ENCODE assay signal across 17 cellular contexts in the genomic region with DNA sequence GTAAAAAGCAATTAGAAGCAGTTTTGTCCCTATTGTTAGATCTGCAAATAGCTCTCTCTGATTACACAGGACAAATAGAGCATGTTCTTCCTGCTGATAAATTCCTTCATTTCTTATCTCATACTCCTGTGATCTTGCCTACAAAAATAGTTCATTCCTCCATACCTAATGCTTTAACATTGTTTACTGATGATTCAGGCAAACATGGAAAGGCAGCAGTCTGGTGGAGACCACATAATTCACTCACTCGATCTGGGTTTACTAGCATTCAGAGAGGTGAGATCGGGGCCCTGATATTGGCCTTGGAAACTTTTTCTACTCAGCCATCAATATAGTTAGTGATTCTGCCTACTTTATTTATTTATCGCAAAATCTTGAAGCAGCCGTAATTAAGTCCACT. TPM values are rescaled to one million over a fixed set of nuclear protein-coding genes. Genes with fewer than 3 reads are reported as not detected.
A peak's percentile ranks its signal among the peaks of the same experiment; 100 is the strongest.
DNase-seq lines count a peak whose midpoint lies in the region; ATAC-seq, FAIRE-seq and TF ChIP-seq lines count a peak whose summit lies in the region.
"Had no signal": no experiment of that assay in that cellular context is flagged by ENCODE, and none has a peak within 500 bp of the region (broad histone marks: within the 10 kb centered on the region; RNA-seq: fewer than 3 reads in every experiment).

No MANE protein-coding gene starts in this region.

- H3K4me2 ChIP-seq in mammary epithelial cell (ENCODE audit: insufficient read depth, low read depth, low read length), result no peak overlapping the region
- H3K4me2 ChIP-seq in endothelial cell of umbilical vein (ENCODE audit: insufficient read depth, low read length), result peak overlapping the region; percentile 17

- H4K20me1 ChIP-seq in mammary epithelial cell (ENCODE audit: insufficient read depth, low read length), result no peaks in the 10 kb centered on the region
- no peaks in the 10 kb centered on the region for H4K20me1 ChIP-seq in endothelial cell of umbilical vein (replicated peaks; ENCODE audit: control insufficient read depth, extremely low read depth, insufficient read depth, low read length)

- no peaks in the 10 kb centered on the region for H3K9me3 Mint-ChIP-seq in MCF 10A (ENCODE audit: unreplicated experiment)
- H3K9me3 Mint-ChIP-seq: CD8-positive, alpha-beta T cell had no signal

- no peak overlapping the region for H3K27ac Mint-ChIP-seq in MCF 10A (ENCODE audit: low read depth, unreplicated experiment)
- H3K27ac Mint-ChIP-seq: CD8-positive, alpha-beta T cell had no signal

- dilution Hi-C loops in mammary epithelial cell (cut with HindIII; ENCODE audit: low sequenced_read_pairs), result loop anchor here (10.0 kb wide), 1 partner anchor 138 kb away; no protein-coding TSS in a partner anchor
- dilution Hi-C loops in endothelial cell of umbilical vein (cut with MboI; ENCODE audit: extremely low pct_ligation_motif_present, low sequenced_read_pairs), result no loop called here

- peak; percentile 2 for ATAC-seq in lung (ENCODE audit: insufficient read depth, low FRiP score)
- ATAC-seq in GM21367 (IDR thresholded peaks at IDR 0.05; ENCODE audit: unreplicated experiment), result no peak
- no peak for ATAC-seq in GM18517 (IDR thresholded peaks at IDR 0.05; ENCODE audit: unreplicated experiment)
- ATAC-seq: CD8-positive, alpha-beta T cell had no signal

- H3K4me1 Mint-ChIP-seq in MCF 10A (ENCODE audit: insufficient read depth, unreplicated experiment), result no peaks in the 10 kb centered on the region

- H3K36me3 ChIP-seq in mammary epithelial cell (ENCODE audit: insufficient read depth, low read length) (no peaks in the 10 kb centered on the region), endothelial cell of umbilical vein (ENCODE audit: control insufficient read depth in 2 of 2, extremely low read depth in 1 of 2, insufficient read depth in 2 of 2, low read length in 2 of 2) (no peaks in the 10 kb centered on the region), lung (ENCODE audit: control insufficient read depth in 2 of 2, insufficient read depth in 2 of 2, low read length in 2 of 2) (no peaks in the 10 kb centered on the region), right atrium auricular region (no peaks in the 10 kb centered on the region)
- H3K36me3 ChIP-seq: SJCRH30 had no signal

- CTCF ChIA-PET in mammary epithelial cell (lab: Charles Lee; ENCODE audit: low non-redundant PET), result interaction anchor here (0.6 kb wide), 1 partner anchor 63 kb away, joined by 3 read pairs; no protein-coding TSS in a partner anchor
- CTCF ChIA-PET in MCF 10A (lab: Yijun Ruan, JAX), result interaction anchor here (0.6 kb wide), 1 partner anchor 892 kb away, joined by 4 read pairs; no protein-coding TSS in a partner anchor
- CTCF ChIA-PET in endothelial cell of umbilical vein (lab: Charles Lee), result interaction anchor here (1.0 to 1.1 kb wide), 2 partner anchors 17 to 68 kb away, joined by 3 read pairs; no protein-coding TSS in a partner anchor

- no peaks in the 10 kb centered on the region for H3K9me1 ChIP-seq in endothelial cell of umbilical vein (replicated peaks; ENCODE audit: control insufficient read depth, extremely low read depth, insufficient read depth, low read length)

- peak; percentile 79 for FAIRE-seq in endothelial cell of umbilical vein (lab: Jason Lieb, UNC)

- no peak overlapping the region for H3K4me3 ChIP-seq in mammary epithelial cell (replicated peaks in 1 of 3; ENCODE audit: insufficient read depth in 1 of 3, low read depth in 2 of 3, low read length in 3 of 3)
- no peak overlapping the region for H3K4me3 ChIP-seq in endothelial cell of umbilical vein (replicated peaks in 1 of 3; ENCODE audit: insufficient read depth in 1 of 3, low read depth in 1 of 3, low read length in 3 of 3)
- H3K4me3 ChIP-seq in lung, result no peak overlapping the region
- H3K4me3 ChIP-seq in right atrium auricular region, result no peak overlapping the region
- H3K4me3 ChIP-seq: SJCRH30 had no signal

- no peak overlapping the region for H3K27ac ChIP-seq in mammary epithelial cell (ENCODE audit: insufficient read depth, low read depth, low read length)
- H3K27ac ChIP-seq in endothelial cell of umbilical vein (ENCODE audit: insufficient read depth, low read depth, low read length), result no peak overlapping the region
- H3K27ac ChIP-seq in lung (ENCODE audit: low read depth in 1 of 2, low read length in 1 of 2), result no peak overlapping the region
- no peak overlapping the region for H3K27ac ChIP-seq in right atrium auricular region
- H3K27ac ChIP-seq: 22Rv1, SJCRH30 had no signal

- WGBS in mammary epithelial cell (ENCODE audit: low coverage, missing lambda C conversion rate), result 38% methylated on average over 4 of the region's 4 CpGs
- WGBS in lung, 2 donors, result 42 to 51% methylated on average over 4 of the region's 4 CpGs

- H3K79me2 ChIP-seq in mammary epithelial cell (ENCODE audit: insufficient read depth, low read length), result no peaks in the 10 kb centered on the region
- H3K79me2 ChIP-seq in endothelial cell of umbilical vein (ENCODE audit: control insufficient read depth, insufficient read depth, low read length), result no peaks in the 10 kb centered on the region

- H3K27me3 ChIP-seq in mammary epithelial cell (ENCODE audit: insufficient read depth, low read length) (no peaks in the 10 kb centered on the region), endothelial cell of umbilical vein (ENCODE audit: control insufficient read depth in 2 of 2, insufficient read depth in 2 of 2, low read length in 2 of 2) (peaks cover 26 to 27% of the 10 kb centered on the region in 2 experiments), lung (ENCODE audit: control insufficient read depth, insufficient read depth) (no peaks in the 10 kb centered on the region), right atrium auricular region (no peaks in the 10 kb centered on the region)
- H3K27me3 ChIP-seq: SJCRH30 had no signal

- H3K9ac ChIP-seq in mammary epithelial cell (ENCODE audit: insufficient read depth, low read length) (no peak overlapping the region), endothelial cell of umbilical vein (replicated peaks; ENCODE audit: extremely low read depth, insufficient read depth, low read length) (no peak overlapping the region)

- intact Hi-C loops in mammary epithelial cell (cut with micrococcal nuclease) (no loop called here), MCF 10A (cut with micrococcal nuclease) (no loop called here), endothelial cell of umbilical vein (cut with micrococcal nuclease) (no loop called here)

- H3K9me3 ChIP-seq in mammary epithelial cell (replicated peaks; ENCODE audit: insufficient read depth, low read length) (no peaks in the 10 kb centered on the region), endothelial cell of umbilical vein (replicated peaks; ENCODE audit: control insufficient read depth, insufficient read depth, low read length) (no peaks in the 10 kb centered on the region), lung (ENCODE audit: control insufficient read depth in 2 of 2, insufficient read depth in 1 of 2, low read length in 1 of 2) (no peaks in the 10 kb centered on the region), right atrium auricular region (no peaks in the 10 kb centered on the region)

- H3K4me1 ChIP-seq in mammary epithelial cell (ENCODE audit: insufficient read depth, low read length), result no peaks in the 10 kb centered on the region
- no peaks in the 10 kb centered on the region for H3K4me1 ChIP-seq in endothelial cell of umbilical vein (ENCODE audit: control insufficient read depth, extremely low read depth, insufficient read depth, low read length)
- H3K4me1 ChIP-seq in lung (ENCODE audit: control insufficient read depth in 2 of 2, insufficient read depth in 2 of 2, low read length in 2 of 2), result no peaks in the 10 kb centered on the region
- H3K4me1 ChIP-seq in right atrium auricular region, result no peaks in the 10 kb centered on the region

- BruUV-seq in mammary epithelial cell (replicated peaks; lab: Mats Ljungman, UMichigan) (no TSS peak), MCF 10A (replicated peaks; lab: Mats Ljungman, UMichigan) (no TSS peak), endothelial cell of umbilical vein (replicated peaks; lab: Mats Ljungman, UMichigan) (no TSS peak)

- H3K4me3 Mint-ChIP-seq in MCF 10A (ENCODE audit: unreplicated experiment), result no peak overlapping the region
- H3K4me3 Mint-ChIP-seq: CD8-positive, alpha-beta T cell had no signal

- peaks cover 99% of the 10 kb centered on the region for H3K27me3 Mint-ChIP-seq in MCF 10A (ENCODE audit: insufficient read depth, unreplicated experiment)

- H2AFZ ChIP-seq in mammary epithelial cell (ENCODE audit: low read depth, low read length) (no peak overlapping the region), endothelial cell of umbilical vein (ENCODE audit: low read depth, low read length) (no peak overlapping the region)

- TF ChIP-seq CTCF in mammary epithelial cell (conservative IDR thresholded peaks at IDR 0.05 in 1 of 2, IDR thresholded peaks at IDR 0.05 in 1 of 2; ENCODE audit: extremely low read depth in 1 of 2, insufficient read depth in 1 of 2, low read depth in 1 of 2, low read length in 2 of 2), result no peak
- no peak for TF ChIP-seq CTCF in MCF 10A (IDR thresholded peaks at IDR 0.05; ENCODE audit: unreplicated experiment)
- no peak for TF ChIP-seq CTCF in endothelial cell of umbilical vein (IDR thresholded peaks at IDR 0.05; ENCODE audit: extremely low read depth in 1 of 2, insufficient read depth in 1 of 2, low read depth in 1 of 2, low read length in 2 of 2)
- no peak for TF ChIP-seq CTCF in lung (IDR thresholded peaks at IDR 0.05; ENCODE audit: control extremely low read depth, extremely low read depth)
- TF ChIP-seq CTCF in right atrium auricular region (IDR thresholded peaks at IDR 0.05), result no peak

- TF ChIP-seq POLR2A in endothelial cell of umbilical vein (IDR thresholded peaks at IDR 0.05; ENCODE audit: low read depth, low read length), result no peak

- in situ Hi-C loops in mammary epithelial cell (cut with MboI; ENCODE audit: low sequenced_read_pairs in 2 of 2), result no loop called here

- no peaks in the 10 kb centered on the region for H3K36me3 Mint-ChIP-seq in MCF 10A (ENCODE audit: insufficient read depth, unreplicated experiment)
- H3K36me3 Mint-ChIP-seq: CD8-positive, alpha-beta T cell had no signal

- DNase-seq in mammary epithelial cell (peak; percentile 11), MCF 10A (ENCODE audit: unreplicated experiment) (no peak), endothelial cell of umbilical vein (ENCODE audit: low read depth, low spot score) (no peak), lung (ENCODE audit: low spot score) (no peak), right atrium auricular region (ENCODE audit: low spot score) (no peak)
- no peak for DNase-seq in activated CD4-positive, alpha-beta T cell treated with anti-CD3 and anti-CD28 coated beads for 4 hours
- DNase-seq: CD8-positive, alpha-beta T cell; HCEC 1CT; NCI-H1436 treated with DMSO at 0.1 percent for 48 hours; NCI-H2081; NCI-H524; RPMI8226; SJCRH30 had no signal

- POLR2A ChIA-PET in MCF 10A (lab: Yijun Ruan, JAX) (interaction anchor here (0.6 kb wide), 1 partner anchor 11 kb away, joined by 3 read pairs; no protein-coding TSS in a partner anchor), endothelial cell of umbilical vein (lab: Charles Lee) (no interaction called here)

RNA-seq across cellular contexts. Expression of a gene that starts 20.2 kb away (rescaled TPM):
- total RNA-seq in mammary epithelial cell (under 1 TPM in 1 of 2 donors, not detected in 1; 0.33 TPM), MCF 10A (2022) (not detected in 2 replicates), endothelial cell of umbilical vein (11.4 TPM in 1 of 2 replicates, not detected in the other), lung (100 to 1,000 TPM in 1 of 2 donors, 10 to 100 TPM in 1; 96.2 to 321 TPM), right atrium auricular region (10 to 100 TPM; 13.1 to 60.5 TPM)
- polyA plus RNA-seq in mammary epithelial cell (1.9 TPM), endothelial cell of umbilical vein (18.9 and 23.2 TPM in 2 replicates), lung (100 to 1,000 TPM; 105 to 184 TPM)
- polyA minus RNA-seq in mammary epithelial cell (not detected), endothelial cell of umbilical vein (9.4 and 17.6 TPM in 2 replicates)
- polyA plus RNA-seq in endothelial cell of umbilical vein (2011; cell fraction: cytosol; rRNA removed), result 11.8 and 15.9 TPM in 2 replicates
- 5.7 and 7.1 TPM in 2 replicates for polyA plus RNA-seq in endothelial cell of umbilical vein (2011; cell fraction: nucleus; rRNA removed)
- 4.5 and 5.6 TPM in 2 replicates for polyA plus RNA-seq in endothelial cell of umbilical vein (2012)
- not detected for polyA minus RNA-seq in endothelial cell of umbilical vein (2011; cell fraction: cytosol; rRNA and poly(A)+ RNA removed)
- polyA minus RNA-seq in endothelial cell of umbilical vein (2011; cell fraction: nucleus; rRNA and poly(A)+ RNA removed), result 1.5 and 4.9 TPM in 2 replicates
- total RNA-seq: SJCRH30 had no signal

RNA-seq across cellular contexts. Expression of a gene that starts 22.6 kb away (rescaled TPM):
- total RNA-seq in mammary epithelial cell (1 to 10 TPM in 1 of 2 donors, not detected in 1; 9.2 TPM), MCF 10A (2022) (not detected in 2 replicates), endothelial cell of umbilical vein (2.3 and 19.1 TPM in 2 replicates), lung (100 to 1,000 TPM in 1 of 2 donors, 10 to 100 TPM in 1; 69.8 to 235 TPM), right atrium auricular region (10 to 100 TPM; 22.0 to 76.7 TPM)
- polyA plus RNA-seq in mammary epithelial cell (10.7 TPM), endothelial cell of umbilical vein (26.1 and 38.0 TPM in 2 replicates), lung (100 to 1,000 TPM; 170 to 240 TPM)
- polyA minus RNA-seq in mammary epithelial cell (not detected), endothelial cell of umbilical vein (18.1 and 19.0 TPM in 2 replicates)
- 42.6 and 45.6 TPM in 2 replicates for polyA plus RNA-seq in endothelial cell of umbilical vein (2011; cell fraction: cytosol; rRNA removed)
- 16.7 and 18.2 TPM in 2 replicates for polyA plus RNA-seq in endothelial cell of umbilical vein (2011; cell fraction: nucleus; rRNA removed)
- polyA plus RNA-seq in endothelial cell of umbilical vein (2012), result 9.2 and 9.8 TPM in 2 replicates
- polyA minus RNA-seq in endothelial cell of umbilical vein (2011; cell fraction: cytosol; rRNA and poly(A)+ RNA removed), result not detected
- polyA minus RNA-seq in endothelial cell of umbilical vein (2011; cell fraction: nucleus; rRNA and poly(A)+ RNA removed), result 4.7 and 6.9 TPM in 2 replicates
- total RNA-seq: SJCRH30 had no signal

RNA-seq across cellular contexts. Expression of a gene that starts 43.8 kb away (rescaled TPM):
- total RNA-seq in mammary epithelial cell (under 1 TPM in 1 of 2 donors, not detected in 1; 0.33 TPM), MCF 10A (2022) (not detected in 2 replicates), endothelial cell of umbilical vein (not detected in 2 replicates), lung (10 to 100 TPM; 20.7 to 26.4 TPM), right atrium auricular region (10 to 100 TPM in 1 of 2 donors, 1 to 10 TPM in 1; 2.6 to 15.6 TPM)
- polyA plus RNA-seq in mammary epithelial cell (0.18 TPM), endothelial cell of umbilical vein (not detected in 2 replicates), lung (10 to 100 TPM in 1 of 2 donors, 1 to 10 TPM in 1; 4.6 to 12.8 TPM)
- polyA minus RNA-seq in mammary epithelial cell (not detected), endothelial cell of umbilical vein (not detected in 2 replicates)
- polyA plus RNA-seq in endothelial cell of umbilical vein (2011; cell fraction: cytosol; rRNA removed), result 0.01 TPM in 1 of 2 replicates, not detected in the other
- not detected in 2 replicates for polyA plus RNA-seq in endothelial cell of umbilical vein (2011; cell fraction: nucleus; rRNA removed)
- polyA plus RNA-seq in endothelial cell of umbilical vein (2012), result 0.04 TPM in 1 of 2 replicates, not detected in the other
- not detected for polyA minus RNA-seq in endothelial cell of umbilical vein (2011; cell fraction: cytosol; rRNA and poly(A)+ RNA removed)
- polyA minus RNA-seq in endothelial cell of umbilical vein (2011; cell fraction: nucleus; rRNA and poly(A)+ RNA removed), result not detected in 2 replicates
- polyA plus RNA-seq: BJ had no signal
